Comparison of ENCODE assay signal across 22 cellular contexts in genomic region chr9:120659617-120660169, GRCh38.
"Had no signal": no experiment of that assay in that cellular context is flagged by ENCODE, and none has a peak within 500 bp of the region (broad histone marks: within the 10 kb centered on the region; RNA-seq: fewer than 3 reads in every experiment).

No MANE protein-coding gene starts in this region.

- H3K27me3 ChIP-seq: colonic mucosa, hepatocyte, spleen, transverse colon had no signal

- DNase-seq: colonic mucosa; dermis blood vessel endothelial cell; foreskin melanocyte; head of caudate nucleus; kidney; left cardiac atrium; left ventricle myocardium superior; mesendoderm; naive B cell; psoas muscle; retina; spleen; stimulated activated CD4-positive, alpha-beta T cell treated with anti-CD3 and anti-CD28 coated beads, Interleukin-15, amount 100 ng/mL, for 24 hours; stimulated activated CD4-positive, alpha-beta T cell treated with anti-CD3 and anti-CD28 coated beads, Interleukin-1b, Interleukin-23, amount 100 ng/mL, for 48 hours; stimulated activated CD4-positive, alpha-beta T cell treated with anti-CD3 and anti-CD28 coated beads, Interleukin-4, amount 100 ng/mL, for 24 hours; transverse colon had no signal

- H3K4me2 ChIP-seq: hepatocyte had no signal

- H3K4me3 ChIP-seq: colonic mucosa, hepatocyte, lung, psoas muscle, spleen, transverse colon had no signal

- H3K27me3 Mint-ChIP-seq: naive B cell; stimulated activated memory B cell treated with anti-CD40 and anti-IgM and Interleukin-4, amounts not matched to agents 10 μg/mL and 1 μg/mL and 100 μg/mL, for 72 hours; stimulated activated naive CD8-positive, alpha-beta T cell treated with anti-CD3 and anti-CD28 coated beads, Interleukin-15, Interleukin-2, amounts not matched to agents 100 ng/mL and 50 ng/mL, for 24 hours had no signal

- H3K27ac ChIP-seq: colonic mucosa, hepatocyte, psoas muscle, spleen, transverse colon had no signal

- H3K4me3 Mint-ChIP-seq: nephron; stimulated activated memory B cell treated with anti-CD40 and anti-IgM and Interleukin-4, amounts not matched to agents 10 μg/mL and 1 μg/mL and 100 μg/mL, for 72 hours; stimulated activated naive CD8-positive, alpha-beta T cell treated with anti-CD3 and anti-CD28 coated beads, Interleukin-15, Interleukin-2, amounts not matched to agents 100 ng/mL and 50 ng/mL, for 24 hours had no signal

- H2AFZ ChIP-seq: hepatocyte had no signal

- H3K27ac Mint-ChIP-seq: stimulated activated memory B cell treated with anti-CD40 and anti-IgM and Interleukin-4, amounts not matched to agents 10 μg/mL and 1 μg/mL and 100 μg/mL, for 72 hours; stimulated activated naive CD8-positive, alpha-beta T cell treated with anti-CD3 and anti-CD28 coated beads, Interleukin-15, Interleukin-2, amounts not matched to agents 100 ng/mL and 50 ng/mL, for 24 hours had no signal

- H3K4me1 ChIP-seq: colonic mucosa had no signal

- H3K36me3 ChIP-seq: colonic mucosa had no signal

- H3K9me3 Mint-ChIP-seq: naive B cell; nephron; stimulated activated memory B cell treated with anti-CD40 and anti-IgM and Interleukin-4, amounts not matched to agents 10 μg/mL and 1 μg/mL and 100 μg/mL, for 72 hours; stimulated activated naive CD8-positive, alpha-beta T cell treated with anti-CD3 and anti-CD28 coated beads, Interleukin-15, Interleukin-2, amounts not matched to agents 100 ng/mL and 50 ng/mL, for 24 hours had no signal

- H3K9me3 ChIP-seq: colonic mucosa, psoas muscle, spleen, transverse colon had no signal

- FAIRE-seq: kidney had no signal

- H3K36me3 Mint-ChIP-seq: naive B cell; stimulated activated memory B cell treated with anti-CD40 and anti-IgM and Interleukin-4, amounts not matched to agents 10 μg/mL and 1 μg/mL and 100 μg/mL, for 72 hours had no signal

- ATAC-seq: left cardiac atrium; left ventricle myocardium superior; psoas muscle; sciatic nerve; stimulated activated memory B cell treated with anti-CD40 and anti-IgM and Interleukin-4, amounts not matched to agents 10 μg/mL and 1 μg/mL and 100 μg/mL, for 72 hours had no signal
